8 cellular contexts compared by ENCODE assay signal in the genomic region with DNA sequence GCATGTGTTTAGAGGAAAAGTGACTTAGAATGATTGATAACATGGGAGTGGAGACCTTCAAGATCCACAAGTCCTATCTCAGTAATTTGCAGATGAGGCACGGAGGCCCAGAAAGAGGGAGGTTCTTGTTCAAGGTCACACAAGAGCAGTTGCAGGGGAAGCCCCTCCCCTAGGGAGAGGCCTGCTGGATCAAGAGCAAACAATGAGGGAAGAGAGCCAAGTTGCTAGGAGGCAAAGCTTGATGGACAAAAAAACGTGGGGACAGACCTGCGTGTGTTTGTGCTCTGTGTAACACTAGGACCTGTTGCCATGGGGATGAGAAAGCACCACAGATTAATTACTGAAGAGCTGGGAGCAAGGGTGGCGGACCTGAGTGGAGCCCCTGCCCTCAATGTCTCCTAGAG. TPM values are rescaled to one million over a fixed set of nuclear protein-coding genes. Genes with fewer than 3 reads are reported as not detected.
DNase-seq lines count a peak whose midpoint lies in the region; ATAC-seq and TF ChIP-seq lines count a peak whose summit lies in the region.
"Had no signal": no experiment of that assay in that cellular context is flagged by ENCODE, and none has a peak within 500 bp of the region (broad histone marks: within the 10 kb centered on the region; RNA-seq: fewer than 3 reads in every experiment).

No MANE protein-coding gene starts in this region.

- TF ChIP-seq EP300 in tibial nerve (IDR thresholded peaks at IDR 0.05): no peak

- no peak overlapping the region for H3K4me3 ChIP-seq in tibial nerve
- no peak overlapping the region for H3K4me3 ChIP-seq in MG63

- WGBS in tibial nerve, 2 donors: 33 to 42% methylated on average over 4 of the region's 4 CpGs

- no peaks in the 10 kb centered on the region for H3K27me3 ChIP-seq in tibial nerve
- no peaks in the 10 kb centered on the region for H3K27me3 ChIP-seq in MG63

- peak; percentile 90 for DNase-seq in COLO829 (ENCODE audit: low spot score)
- peak; percentile 64 for DNase-seq in NCI-H510A (lab: John Stamatoyannopoulos, UW)
- DNase-seq in iPS-NIHi11 (ENCODE audit: low spot score): peak; percentile 58
- DNase-seq in tibial nerve (ENCODE audit: low spot score in 2 of 2): no peak
- no peak for DNase-seq in MG63
- DNase-seq: activated CD4-positive, alpha-beta T cell treated with anti-CD3 and anti-CD28 coated beads for 4 hours had no signal

- H3K27ac ChIP-seq in tibial nerve: peak overlapping the region in 2 of 4 donors; percentile 2 to 54
- H3K27ac ChIP-seq: KMS-11 had no signal

- no peak for TF ChIP-seq POLR2A in tibial nerve (IDR thresholded peaks at IDR 0.05)

- ATAC-seq in HG03378 (IDR thresholded peaks at IDR 0.05; ENCODE audit: unreplicated experiment): no peak

- H3K9me3 ChIP-seq in tibial nerve: no peaks in the 10 kb centered on the region
- H3K9me3 ChIP-seq in MG63: no peaks in the 10 kb centered on the region

- peaks cover 0 to 7% (median 0%) of the 10 kb centered on the region in 3 donors for H3K36me3 ChIP-seq in tibial nerve
- H3K36me3 ChIP-seq in MG63: peaks cover 20% of the 10 kb centered on the region

- TF ChIP-seq CTCF in tibial nerve (IDR thresholded peaks at IDR 0.05): no peak

- peaks cover 0 to 21% (median 0%) of the 10 kb centered on the region in 4 donors for H3K4me1 ChIP-seq in tibial nerve

RNA-seq across cellular contexts. Expression of gene MFRP, which starts 6.4 kb away (rescaled TPM):
- total RNA-seq in tibial nerve: under 1 TPM in 1 of 4 donors, not detected in 3; 0.44 TPM
- not detected in 2 replicates for total RNA-seq in MG63 (2014; rRNA removed; shearing (Covaris generic); ENCODE audit: low replicate concordance)

RNA-seq across cellular contexts. Expression of gene C1QTNF5, which starts 12.2 kb away (rescaled TPM):
- total RNA-seq in tibial nerve: 10 to 100 TPM; 12.5 to 55.2 (median 34.1) TPM
- not detected in 2 replicates for total RNA-seq in MG63 (2014; rRNA removed; shearing (Covaris generic); ENCODE audit: low replicate concordance)

RNA-seq across cellular contexts. Expression of gene RNF26, which starts 18.5 kb away (rescaled TPM):
- total RNA-seq in tibial nerve: 10 to 100 TPM; 13.8 to 19.2 (median 15.9) TPM
- total RNA-seq in MG63 (2014; rRNA removed; shearing (Covaris generic); ENCODE audit: low replicate concordance): 8.5 and 23.3 TPM in 2 replicates

RNA-seq across cellular contexts. Expression of gene USP2, which starts 28.6 kb away (rescaled TPM):
- total RNA-seq in tibial nerve: 10 to 100 TPM in 2 of 4 donors, 1 to 10 TPM in 2; 2.1 to 18.4 (median 11.6) TPM
- total RNA-seq in MG63 (2014; rRNA removed; shearing (Covaris generic); ENCODE audit: low replicate concordance): 2.1 TPM in 1 of 2 replicates, not detected in the other

RNA-seq across cellular contexts. Expression of gene MCAM, which starts 35.9 kb away (rescaled TPM):
- total RNA-seq in tibial nerve: 1,000 to 10,000 TPM in 1 of 4 donors, 100 to 1,000 TPM in 3; 612 to 1,198 (median 830) TPM
- total RNA-seq in MG63 (2014; rRNA removed; shearing (Covaris generic); ENCODE audit: low replicate concordance): 1.8 and 13.6 TPM in 2 replicates

Comparison
In these comparisons a context has a peak if more than half of its experiments do, and no peak if none do; other contexts are left out.
1. DNase-seq: peak in COLO829 (single experiment), NCI-H510A (single experiment) and iPS-NIHi11 (single experiment); none in tibial nerve (0 of 2) and MG63 (single experiment).
2. RNA of gene C1QTNF5, which starts 12.2 kb away (total RNA-seq): 12.5 to 55.2 TPM in tibial nerve; not detected in MG63; every median in the first group is over 10 times any median in the second.